8 cellular contexts compared by ENCODE assay signal in the genomic region with DNA sequence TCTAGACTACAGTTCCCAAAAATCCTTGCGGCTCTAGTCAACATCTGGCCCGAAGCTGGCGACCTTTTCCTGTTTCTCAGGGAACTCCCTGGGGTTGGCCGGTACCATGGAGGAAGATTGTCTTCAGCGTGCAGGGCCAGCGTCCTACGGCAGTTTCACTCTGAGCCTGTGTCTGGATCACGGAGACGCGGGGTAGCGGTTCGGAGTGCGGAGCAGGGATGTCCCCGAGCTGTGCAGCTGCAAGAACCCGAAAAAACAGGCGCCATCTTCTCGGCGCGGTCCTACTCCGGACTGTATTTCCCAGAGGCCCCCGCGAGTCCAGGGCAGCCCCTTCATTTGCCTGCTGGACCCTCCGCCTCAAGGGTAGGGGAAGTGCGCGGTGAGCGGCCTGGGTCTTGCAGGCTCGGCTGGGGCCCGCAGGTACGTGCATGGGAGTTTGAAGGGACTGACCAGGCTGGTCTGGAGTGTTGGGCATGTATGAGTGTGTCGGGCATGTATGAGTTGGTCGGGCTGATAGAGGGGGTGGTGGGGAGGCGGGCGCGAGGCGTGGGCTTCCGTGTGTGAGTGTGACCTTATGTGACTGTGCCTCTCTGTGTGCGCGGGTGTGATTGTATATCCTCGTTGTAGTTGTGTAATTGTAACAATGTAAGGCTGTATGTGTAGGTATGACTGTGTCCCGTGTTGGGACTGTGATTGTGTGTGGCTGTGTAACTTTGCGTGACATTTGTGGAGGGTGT. TPM values are rescaled to one million over a fixed set of nuclear protein-coding genes. Genes with fewer than 3 reads are reported as not detected.
DNase-seq lines count a peak whose midpoint lies in the region; FAIRE-seq and TF ChIP-seq lines count a peak whose summit lies in the region.

ZNF383 (plus strand) TSS at position 360 of the 737 bp plus-strand sequence. CDS start 12,240 bp downstream, outside the sequence.

- H3K9ac ChIP-seq in H9 (ENCODE audit: extremely low read depth, insufficient read length, low read length) (peak within 1 kb of the TSS; percentile 98), neuronal stem cell (ENCODE audit: low read depth, low read length, poor library complexity) (peak within 1 kb of the TSS; percentile 94), subcutaneous abdominal adipose tissue (ENCODE audit: low read length in 5 of 5) (peak within 1 kb of the TSS; percentile 87 to 98 (median 91))

- H3K4me1 Mint-ChIP-seq in H9, result peaks cover 6 to 9% of the 10 kb centered on the region in 2 experiments

- peaks cover 4 to 35% (median 21%) of the 10 kb centered on the region in 3 experiments for H3K36me3 Mint-ChIP-seq in H9 (ENCODE audit: insufficient read depth in 1 of 3, low read depth in 3 of 3)

- no peak within 1 kb of the TSS for H3T11ph ChIP-seq in H9 (ENCODE audit: low read length)

- H4K91ac ChIP-seq in H9 (ENCODE audit: insufficient read length, low read depth, low read length), result no peak within 1 kb of the TSS
- peak within 1 kb of the TSS; percentile 94 for H4K91ac ChIP-seq in neuronal stem cell (ENCODE audit: low read depth, low read length, poor library complexity)

- no peak for TF ChIP-seq CTCF in H9 (conservative IDR thresholded peaks at IDR 0.05)

- H2BK5ac ChIP-seq in H9 (ENCODE audit: insufficient read length, low read length), result peak within 1 kb of the TSS; percentile 91
- peak within 1 kb of the TSS; percentile 99 for H2BK5ac ChIP-seq in neuronal stem cell (ENCODE audit: low read length)

- no peak within 1 kb of the TSS for H2BK20ac ChIP-seq in H9 (ENCODE audit: low read depth, low read length, poor library complexity, severe bottlenecking)

- H2BK12ac ChIP-seq in H9 (ENCODE audit: insufficient read length, low read depth, low read length) (peak within 1 kb of the TSS; percentile 90), neuronal stem cell (ENCODE audit: low read length) (no peak within 1 kb of the TSS)

- H3K27me3 Mint-ChIP-seq in H9 (ENCODE audit: low read depth), result no peaks in the 10 kb centered on the region; the same call in 1 of the 2 replicates

- DNase-seq in G401 (ENCODE audit: low spot score) (peak; percentile 94), H9 (peak; percentile 95), M059J (ENCODE audit: low read depth) (peak; percentile 88), SHP77 treated with DMSO at 0.1 percent for 48 hours (lab: John Stamatoyannopoulos, UW) (peak; percentile 88), frontal cortex (ENCODE audit: low spot score in 2 of 2) (peak; percentile 74 to 79), neuronal stem cell (ENCODE audit: low spot score) (peak; percentile 82)
- DNase-seq in activated gamma-delta T cell treated with anti-CD3 and anti-CD28 coated beads, Interleukin-2, amount 50 U/mL, for 16 hours (ENCODE audit: low read depth), result peak; percentile 70

- H2BK120ac ChIP-seq in H9 (ENCODE audit: low read depth, low read length, poor library complexity, severe bottlenecking) (no peak within 1 kb of the TSS), neuronal stem cell (ENCODE audit: low read depth, low read length) (no peak within 1 kb of the TSS)

- WGBS in H9 (ENCODE audit: extremely low coverage, insufficient read length, low lambda C conversion rate), result no CpG with 5 or more reads among the region's 41 CpGs
- no CpG with 5 or more reads among the region's 41 CpGs for WGBS in neuronal stem cell (ENCODE audit: extremely low coverage in 2 of 2, insufficient read length in 2 of 2, insufficient replicate concordance in 1 of 2), 2 donors

- H3K4me3 ChIP-seq in neuronal stem cell (ENCODE audit: low read length in 2 of 2), result peak within 1 kb of the TSS; percentile 92 to 98
- peak within 1 kb of the TSS; percentile 95 to 100 (median 99) for H3K4me3 ChIP-seq in subcutaneous abdominal adipose tissue (ENCODE audit: low read depth in 1 of 5, low read length in 5 of 5)

- H3K14ac ChIP-seq in H9 (ENCODE audit: insufficient read depth, low read length) (peak within 1 kb of the TSS; percentile 99), neuronal stem cell (ENCODE audit: low read length) (peak within 1 kb of the TSS; percentile 5)

- peak within 1 kb of the TSS; percentile 98 to 100 (median 99) for H3K27ac Mint-ChIP-seq in H9

- H4K8ac ChIP-seq in H9 (replicated peaks; ENCODE audit: insufficient read length, low read depth, low read length) (no peak within 1 kb of the TSS), neuronal stem cell (ENCODE audit: low read depth, low read length) (no peak within 1 kb of the TSS)

- H2BK15ac ChIP-seq in H9 (ENCODE audit: low read depth, low read length), result no peak within 1 kb of the TSS
- no peak within 1 kb of the TSS for H2BK15ac ChIP-seq in neuronal stem cell (ENCODE audit: low read length)

- no peak within 1 kb of the TSS for H3K4ac ChIP-seq in H9 (ENCODE audit: low read depth, low read length)
- H3K4ac ChIP-seq in neuronal stem cell (ENCODE audit: low read length), result no peak within 1 kb of the TSS

- H4K20me1 ChIP-seq in H9 (ENCODE audit: control insufficient read depth, insufficient read depth, insufficient read length), result no peaks in the 10 kb centered on the region

- H4K5ac ChIP-seq in H9 (ENCODE audit: insufficient read length, low read depth, low read length), result peak within 1 kb of the TSS; percentile 92

- H3K36me3 ChIP-seq in neuronal stem cell (replicated peaks in 1 of 2; ENCODE audit: control insufficient read depth in 2 of 2, insufficient read depth in 2 of 2, low read length in 2 of 2), result peaks cover 2 to 34% of the 10 kb centered on the region in 2 donors
- H3K36me3 ChIP-seq in subcutaneous abdominal adipose tissue (ENCODE audit: control insufficient read depth in 5 of 5, insufficient read depth in 5 of 5, low read length in 5 of 5), result peaks cover 0 to 12% (median 4%) of the 10 kb centered on the region in 5 donors

- no peaks in the 10 kb centered on the region for H3K27me3 ChIP-seq in H9 (ENCODE audit: insufficient read depth, low read length)
- H3K27me3 ChIP-seq in neuronal stem cell (ENCODE audit: control insufficient read depth in 3 of 3, insufficient read depth in 3 of 3, low read depth in 1 of 3, low read length in 3 of 3), result no peaks in the 10 kb centered on the region
- H3K27me3 ChIP-seq in subcutaneous abdominal adipose tissue (ENCODE audit: control insufficient read depth in 5 of 5, insufficient read depth in 4 of 5, low read length in 5 of 5), result no peaks in the 10 kb centered on the region

- H3K79me1 ChIP-seq in H9 (ENCODE audit: insufficient read depth, low read depth, low read length, poor library complexity, severe bottlenecking) (no peaks in the 10 kb centered on the region), neuronal stem cell (ENCODE audit: low read depth, low read length) (peaks cover 4% of the 10 kb centered on the region)

- no peak for FAIRE-seq in frontal cortex (lab: Jason Lieb, UNC)

- H3K56ac ChIP-seq in H9 (ENCODE audit: insufficient read length, low read depth, low read length), result no peak within 1 kb of the TSS

- H3K23ac ChIP-seq in H9 (ENCODE audit: insufficient read length, low read depth, low read length), result no peak within 1 kb of the TSS
- peak within 1 kb of the TSS; percentile 87 for H3K23ac ChIP-seq in neuronal stem cell (ENCODE audit: low read depth, low read length, poor library complexity)

- peaks cover 8 to 33% of the 10 kb centered on the region in 2 experiments for H3K9me3 Mint-ChIP-seq in H9

- H3K79me2 ChIP-seq in H9 (ENCODE audit: insufficient read depth, low read length), result peaks cover 1% of the 10 kb centered on the region; the same call in 1 of the 2 replicates

- H3K4me2 ChIP-seq in H9 (ENCODE audit: insufficient read depth, insufficient read length, low read length) (peak within 1 kb of the TSS; percentile 93), neuronal stem cell (ENCODE audit: insufficient read depth, low read length, poor library complexity, severe bottlenecking) (peak within 1 kb of the TSS; percentile 77)

- no peak within 1 kb of the TSS for H2AK5ac ChIP-seq in H9 (ENCODE audit: insufficient read length, low read length)
- H2AK5ac ChIP-seq in neuronal stem cell (ENCODE audit: low read depth, low read length), result no peak within 1 kb of the TSS

- in situ Hi-C loops in G401 (cut with HindIII; ENCODE audit: low sequenced_read_pairs), result no loop called here

- peak within 1 kb of the TSS; percentile 99 for H3K18ac ChIP-seq in H9 (ENCODE audit: insufficient read length, low read depth, low read length)
- H3K18ac ChIP-seq in neuronal stem cell (ENCODE audit: low read length), result peak within 1 kb of the TSS; percentile 99

- H3K9me3 ChIP-seq in H9 (ENCODE audit: control insufficient read depth, low read depth, low read length) (no peaks in the 10 kb centered on the region), neuronal stem cell (replicated peaks in 1 of 2; ENCODE audit: control insufficient read depth in 2 of 2, insufficient read depth in 1 of 2, low read depth in 1 of 2, low read length in 2 of 2) (peaks cover 0 to 37% of the 10 kb centered on the region in 2 donors), subcutaneous abdominal adipose tissue (ENCODE audit: control insufficient read depth in 5 of 5, low read length in 5 of 5) (no peaks in the 10 kb centered on the region)

- H3K23me2 ChIP-seq in H9 (ENCODE audit: insufficient read length, low read depth, low read length, poor library complexity, severe bottlenecking), result peaks cover 8% of the 10 kb centered on the region

- peak within 1 kb of the TSS; percentile 91 for H2AFZ ChIP-seq in H9 (ENCODE audit: low read length)
- H2AFZ ChIP-seq in neuronal stem cell (ENCODE audit: low read length), result peak within 1 kb of the TSS; percentile 97

- peak within 1 kb of the TSS; percentile 53 for H3K27ac ChIP-seq in H9 (ENCODE audit: insufficient read length, low read depth, low read length)
- peak within 1 kb of the TSS; percentile 58 for H3K27ac ChIP-seq in neuronal stem cell (replicated peaks; ENCODE audit: low read length)
- H3K27ac ChIP-seq in subcutaneous abdominal adipose tissue (ENCODE audit: low read depth, low read length), result peak within 1 kb of the TSS; percentile 93

- peak within 1 kb of the TSS; percentile 84 to 97 for H3K4me3 Mint-ChIP-seq in H9

- H3K4me1 ChIP-seq in H9 (ENCODE audit: insufficient read depth, low read length) (no peaks in the 10 kb centered on the region), neuronal stem cell (ENCODE audit: control insufficient read depth in 2 of 2, insufficient read depth in 1 of 2, low read depth in 1 of 2, low read length in 2 of 2) (peaks cover 3 to 5% of the 10 kb centered on the region in 2 donors), subcutaneous abdominal adipose tissue (ENCODE audit: control insufficient read depth in 5 of 5, insufficient read depth in 5 of 5, low read length in 5 of 5) (peaks cover 2 to 19% (median 17%) of the 10 kb centered on the region in 5 donors)

RNA-seq across cellular contexts. Expression of gene ZNF383, which starts in this region (rescaled TPM):
- total RNA-seq in G401 (2014; rRNA removed; shearing (Covaris generic)), result 2.2 and 4.7 TPM in 2 replicates
- 5.0 and 5.7 TPM in 2 replicates for total RNA-seq in H9 (2021)
- total RNA-seq in M059J (2014; rRNA removed; shearing (Covaris generic)), result 5.0 and 8.6 TPM in 2 replicates
- 16.3 TPM for total RNA-seq in frontal cortex
- 3.3 TPM for polyA plus RNA-seq in neuronal stem cell (2013, experiment 1 of 2)
- 3.6 TPM for polyA plus RNA-seq in neuronal stem cell (2013, experiment 2 of 2)

Comparison
In these comparisons a context has a peak if more than half of its experiments do, and no peak if none do; other contexts are left out.
1. Peak in every context shown above with its lines: DNase-seq, H3K4me3 ChIP-seq and H3K27ac ChIP-seq.